ENCODE assay signal across 8 cellular contexts in the genomic region with DNA sequence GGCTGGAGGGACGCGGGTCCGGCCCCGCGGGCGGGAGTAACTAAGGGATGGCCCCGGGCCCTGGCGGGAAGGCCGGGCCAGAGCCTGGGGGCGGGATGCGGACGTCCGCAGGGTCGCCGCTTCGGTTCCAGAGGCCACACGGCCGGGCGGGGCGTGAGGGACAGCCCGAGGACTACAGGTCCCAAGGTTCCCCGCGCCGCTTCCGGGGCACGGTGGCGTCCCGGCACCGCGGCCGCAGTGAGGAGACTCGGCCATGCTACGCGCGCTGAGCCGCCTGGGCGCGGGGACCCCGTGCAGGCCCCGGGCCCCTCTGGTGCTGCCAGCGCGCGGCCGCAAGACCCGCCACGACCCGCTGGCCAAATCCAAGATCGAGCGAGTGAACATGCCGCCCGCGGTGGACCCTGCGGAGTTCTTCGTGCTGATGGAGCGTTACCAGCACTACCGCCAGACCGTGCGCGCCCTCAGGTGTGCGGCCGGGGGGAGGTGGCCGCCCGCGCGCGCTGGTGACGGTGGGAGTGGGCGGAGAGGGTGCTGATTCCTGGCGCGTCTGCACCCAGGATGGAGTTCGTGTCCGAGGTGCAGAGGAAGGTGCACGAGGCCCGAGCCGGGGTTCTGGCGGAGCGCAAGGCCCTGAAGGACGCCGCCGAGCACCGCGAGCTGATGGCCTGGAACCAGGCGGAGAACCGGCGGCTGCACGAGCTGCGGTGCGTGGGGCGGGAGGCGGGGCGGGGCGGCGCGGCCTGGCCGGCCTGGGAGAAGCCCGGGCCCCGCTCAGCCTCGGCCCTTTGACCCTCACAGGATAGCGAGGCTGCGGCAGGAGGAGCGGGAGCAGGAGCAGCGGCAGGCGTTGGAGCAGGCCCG. TPM values are rescaled to one million over a fixed set of nuclear protein-coding genes. Genes with fewer than 3 reads are reported as not detected.
DNase-seq lines count a peak whose midpoint lies in the region; ATAC-seq and TF ChIP-seq lines count a peak whose summit lies in the region.

A gene (plus strand): TSS at position 237 of the 861 bp plus-strand sequence. CDS start 17 bp downstream, at position 254.

- H3K27ac Mint-ChIP-seq in activated CD4-positive, alpha-beta memory T cell treated with anti-CD3 and anti-CD28 coated beads, Interleukin-2, amount 10 ng/mL, durations not matched to agents 7 days and 5 days = peak within 1 kb of the TSS; percentile 70

- peak; percentile 85 for DNase-seq in BE2C
- DNase-seq in NCI-H69 (lab: John Stamatoyannopoulos, UW) = peak; percentile 96
- DNase-seq in activated CD4-positive, alpha-beta memory T cell treated with anti-CD3 and anti-CD28 coated beads, Interleukin-2, amount 10 ng/mL, durations not matched to agents 7 days and 5 days = peak; percentile 88
- peak; percentile 90 for DNase-seq in lung (ENCODE audit: low spot score)
- peak; percentile 67 to 83 (median 72) for DNase-seq in stimulated activated CD4-positive, alpha-beta T cell treated with anti-CD3 and anti-CD28 coated beads, TNF-alpha, amount 100 ng/mL, for 24 hours (ENCODE audit: low read depth in 3 of 3)

- H3K4me3 ChIP-seq in BE2C (ENCODE audit: low read depth, low read length) (peak within 1 kb of the TSS; percentile 71), ectodermal cell (ENCODE audit: insufficient read depth, low read depth, low read length) (peak within 1 kb of the TSS; percentile 98), lung (peak within 1 kb of the TSS; percentile 64)

- no peaks in the 10 kb centered on the region for H3K4me1 ChIP-seq in BE2C
- H3K4me1 ChIP-seq in ectodermal cell (ENCODE audit: control insufficient read depth, insufficient read depth, low read length) = peaks cover 10% of the 10 kb centered on the region
- H3K4me1 ChIP-seq in lung (ENCODE audit: control insufficient read depth in 2 of 2, insufficient read depth in 2 of 2, low read length in 2 of 2) = peaks cover 0 to 9% of the 10 kb centered on the region in 2 donors

- 0 to 1% methylated on average over 104 of the region's 104 CpGs for WGBS in ectodermal cell, 2 experiments
- 0% methylated on average over 95 to 104 of the region's 104 CpGs for WGBS in lung, 2 donors

- peak within 1 kb of the TSS; percentile 74 for H3K4me3 Mint-ChIP-seq in activated CD4-positive, alpha-beta memory T cell treated with anti-CD3 and anti-CD28 coated beads, Interleukin-2, amount 10 ng/mL, durations not matched to agents 7 days and 5 days

- peaks cover 38% of the 10 kb centered on the region for H3K36me3 Mint-ChIP-seq in activated CD4-positive, alpha-beta memory T cell treated with anti-CD3 and anti-CD28 coated beads, Interleukin-2, amount 10 ng/mL, durations not matched to agents 7 days and 5 days (ENCODE audit: low read depth)

- H3K4me1 Mint-ChIP-seq in activated CD4-positive, alpha-beta memory T cell treated with anti-CD3 and anti-CD28 coated beads, Interleukin-2, amount 10 ng/mL, durations not matched to agents 7 days and 5 days = peaks cover 28% of the 10 kb centered on the region

- no peaks in the 10 kb centered on the region for H3K27me3 ChIP-seq in BE2C
- H3K27me3 ChIP-seq in ectodermal cell (ENCODE audit: control insufficient read depth, insufficient read depth, low read length, poor library complexity, severe bottlenecking) = no peaks in the 10 kb centered on the region
- no peaks in the 10 kb centered on the region for H3K27me3 ChIP-seq in lung (ENCODE audit: control insufficient read depth, insufficient read depth)

- POLR2A ChIA-PET in activated CD4-positive, alpha-beta memory T cell treated with anti-CD3 and anti-CD28 coated beads, Interleukin-2, amount 10 ng/mL, durations not matched to agents 7 days and 5 days (lab: Charles Lee) = interaction anchor here (0.8 to 2.4 kb wide), 4 partner anchors 9 to 173 kb away, joined by 3 to 9 read pairs (median 4); a partner anchor contains a TSS

- no peak for TF ChIP-seq CTCF in BE2C (IDR thresholded peaks at IDR 0.05; ENCODE audit: low read depth, low read length)
- TF ChIP-seq CTCF in lung (IDR thresholded peaks at IDR 0.05; ENCODE audit: control extremely low read depth, extremely low read depth) = no peak

- ATAC-seq in GM19025 (IDR thresholded peaks at IDR 0.05; ENCODE audit: low read depth, unreplicated experiment) = peak; percentile 89
- ATAC-seq in HG03342 (IDR thresholded peaks at IDR 0.05; ENCODE audit: unreplicated experiment) = peak; percentile 91
- ATAC-seq in lung (ENCODE audit: insufficient read depth, low FRiP score) = peak; percentile 94

- no peaks in the 10 kb centered on the region for H3K27me3 Mint-ChIP-seq in activated CD4-positive, alpha-beta memory T cell treated with anti-CD3 and anti-CD28 coated beads, Interleukin-2, amount 10 ng/mL, durations not matched to agents 7 days and 5 days

- peaks cover 4% of the 10 kb centered on the region for H3K36me3 ChIP-seq in BE2C
- peaks cover 18% of the 10 kb centered on the region for H3K36me3 ChIP-seq in ectodermal cell (ENCODE audit: control insufficient read depth, insufficient read depth, low read length)
- peaks cover 10 to 19% of the 10 kb centered on the region in 2 donors for H3K36me3 ChIP-seq in lung (ENCODE audit: control insufficient read depth in 2 of 2, insufficient read depth in 2 of 2, low read length in 2 of 2)

- no peaks in the 10 kb centered on the region for H3K9me3 Mint-ChIP-seq in activated CD4-positive, alpha-beta memory T cell treated with anti-CD3 and anti-CD28 coated beads, Interleukin-2, amount 10 ng/mL, durations not matched to agents 7 days and 5 days

- peak within 1 kb of the TSS; percentile 69 for H3K27ac ChIP-seq in ectodermal cell (ENCODE audit: insufficient read depth, low read depth, low read length, poor library complexity, severe bottlenecking)
- H3K27ac ChIP-seq in lung (ENCODE audit: low read depth in 1 of 2, low read length in 1 of 2) = peak within 1 kb of the TSS; percentile 95 to 98

- CTCF ChIA-PET in activated CD4-positive, alpha-beta memory T cell treated with anti-CD3 and anti-CD28 coated beads, Interleukin-2, amount 10 ng/mL, durations not matched to agents 7 days and 5 days (lab: Charles Lee) = interaction anchor here (1.2 to 1.5 kb wide), 2 partner anchors 132 to 173 kb away, joined by 3 to 5 read pairs; a partner anchor contains a TSS

- H3K9me3 ChIP-seq in BE2C (no peaks in the 10 kb centered on the region), ectodermal cell (ENCODE audit: control insufficient read depth, low read length) (no peaks in the 10 kb centered on the region), lung (ENCODE audit: control insufficient read depth in 2 of 2, insufficient read depth in 1 of 2, low read length in 1 of 2) (no peaks in the 10 kb centered on the region)

RNA-seq across cellular contexts. Expression of the gene that starts here (rescaled TPM):
- 123 TPM for polyA plus RNA-seq in BE2C (2012; ENCODE audit: insufficient read depth, insufficient read length, low read depth)
- 10 to 100 TPM; 33.7 to 35.3 TPM for total RNA-seq in activated CD4-positive, alpha-beta memory T cell treated with anti-CD3 and anti-CD28 coated beads, Interleukin-2, amount 10 ng/mL, durations not matched to agents 7 days and 5 days
- polyA plus RNA-seq in ectodermal cell (2013, experiment 1 of 4) = 61.4 TPM
- polyA plus RNA-seq in ectodermal cell (2013, experiment 2 of 4) = 60.8 TPM
- 69.2 TPM for polyA plus RNA-seq in ectodermal cell (2013, experiment 3 of 4)
- polyA plus RNA-seq in ectodermal cell (2013, experiment 4 of 4) = 71.4 TPM
- 10 to 100 TPM; 29.8 to 47.1 TPM for total RNA-seq in lung
- polyA plus RNA-seq in lung = 10 to 100 TPM; 67.5 to 67.8 TPM

Comparison
In these comparisons a context has a peak if more than half of its experiments do, and no peak if none do; other contexts are left out.
1. Peak in every context shown above with its lines: DNase-seq, ATAC-seq, H3K4me3 ChIP-seq and H3K27ac ChIP-seq.